Comparison of ENCODE assay signal across 8 cellular contexts in the genomic region with DNA sequence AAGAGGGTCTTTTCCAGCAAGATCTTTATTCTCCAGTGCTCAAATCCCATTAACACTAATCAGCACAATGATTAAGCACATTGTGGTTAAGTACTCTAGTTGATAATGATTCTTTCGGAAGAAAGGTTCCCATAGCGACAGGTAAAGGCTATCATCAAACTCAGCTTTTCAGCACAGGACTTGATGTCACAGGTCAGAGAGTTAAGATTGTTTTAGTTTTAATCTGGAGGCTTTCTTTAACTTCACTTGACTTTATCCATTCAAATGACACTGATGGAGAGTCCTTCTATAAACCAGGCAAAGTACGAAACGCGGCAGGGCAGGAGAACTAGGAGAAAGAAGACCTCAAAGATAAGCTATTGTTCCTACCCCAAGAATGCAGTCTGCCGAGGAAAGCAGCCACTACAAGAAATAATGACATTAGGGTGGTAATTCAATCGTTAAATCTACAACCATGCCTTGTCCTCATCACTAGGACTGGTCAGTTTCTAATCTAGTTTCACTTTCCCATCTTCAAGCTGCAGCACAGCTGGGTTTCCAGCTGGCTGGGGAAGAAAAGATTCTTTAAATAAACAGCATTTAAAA. TPM values are rescaled to one million over a fixed set of nuclear protein-coding genes. Genes with fewer than 3 reads are reported as not detected.
DNase-seq lines count a peak whose midpoint lies in the region; ATAC-seq and TF ChIP-seq lines count a peak whose summit lies in the region.

No MANE protein-coding gene starts in this region.

- peaks cover 81% of the 10 kb centered on the region for H3K27me3 Mint-ChIP-seq in stimulated activated naive CD8-positive, alpha-beta T cell treated with anti-CD3 and anti-CD28 coated beads, Interleukin-15, amount 100 ng/mL, for 72 hours
- H3K27me3 Mint-ChIP-seq in T-helper 17 cell: peaks cover 70% of the 10 kb centered on the region
- H3K27me3 Mint-ChIP-seq in type B pancreatic cell: peaks cover 75% of the 10 kb centered on the region

- no peak for ATAC-seq in stimulated activated naive CD8-positive, alpha-beta T cell treated with anti-CD3 and anti-CD28 coated beads, Interleukin-15, amount 100 ng/mL, for 72 hours
- no peak for ATAC-seq in stimulated activated naive CD8-positive, alpha-beta T cell treated with anti-CD3 and anti-CD28 coated beads, Interleukin-15, Interleukin-2, amounts not matched to agents 100 U/mL and 50 U/mL, for 24 hours
- ATAC-seq in T-helper 17 cell: no peak
- no peak for ATAC-seq in GM21526 (IDR thresholded peaks at IDR 0.05; ENCODE audit: low FRiP score, unreplicated experiment)

- H3K27me3 ChIP-seq in kidney epithelial cell (ENCODE audit: control insufficient read depth, insufficient read depth, low read length): peaks cover 3% of the 10 kb centered on the region

- in situ Hi-C loops in KBM-7 (cut with MboI; ENCODE audit: low pct_unique_long_range_greater_than_20kb, low sequenced_read_pairs): no loop called here

- peak overlapping the region in 1 of 2 donors; percentile 14 for H3K27ac Mint-ChIP-seq in stimulated activated naive CD8-positive, alpha-beta T cell treated with anti-CD3 and anti-CD28 coated beads, Interleukin-15, amount 100 ng/mL, for 72 hours
- H3K27ac Mint-ChIP-seq in T-helper 17 cell (no peak overlapping the region), type B pancreatic cell (no peak overlapping the region)

- H3K36me3 Mint-ChIP-seq in T-helper 17 cell (ENCODE audit: low read depth) (peaks cover 6% of the 10 kb centered on the region), type B pancreatic cell (no peaks in the 10 kb centered on the region)

- H3K4me1 Mint-ChIP-seq in stimulated activated naive CD8-positive, alpha-beta T cell treated with anti-CD3 and anti-CD28 coated beads, Interleukin-15, amount 100 ng/mL, for 72 hours: peaks cover 13% of the 10 kb centered on the region
- H3K4me1 Mint-ChIP-seq in T-helper 17 cell (peaks cover 11% of the 10 kb centered on the region), type B pancreatic cell (ENCODE audit: unreplicated experiment) (peaks cover 9% of the 10 kb centered on the region)

- peak overlapping the region; percentile 33 for H3K4me3 ChIP-seq in kidney epithelial cell (ENCODE audit: low read depth, low read length)

- no peaks in the 10 kb centered on the region for H3K9me3 ChIP-seq in T-helper 17 cell (ENCODE audit: control insufficient read depth, low read length, poor library complexity, severe bottlenecking)

- H3K4me3 Mint-ChIP-seq in stimulated activated naive CD8-positive, alpha-beta T cell treated with anti-CD3 and anti-CD28 coated beads, Interleukin-15, amount 100 ng/mL, for 72 hours: peak overlapping the region; percentile 17 to 34
- H3K4me3 Mint-ChIP-seq in T-helper 17 cell: peak overlapping the region; percentile 31
- H3K4me3 Mint-ChIP-seq in type B pancreatic cell: peak overlapping the region; percentile 64

- no peak for TF ChIP-seq CTCF in kidney epithelial cell (IDR thresholded peaks at IDR 0.05; ENCODE audit: insufficient read depth, low read length, poor library complexity, severe bottlenecking)
- no peak for TF ChIP-seq CTCF in type B pancreatic cell (conservative IDR thresholded peaks at IDR 0.05)

- no peaks in the 10 kb centered on the region for H3K9me3 Mint-ChIP-seq in stimulated activated naive CD8-positive, alpha-beta T cell treated with anti-CD3 and anti-CD28 coated beads, Interleukin-15, amount 100 ng/mL, for 72 hours
- no peaks in the 10 kb centered on the region for H3K9me3 Mint-ChIP-seq in type B pancreatic cell

- DNase-seq in stimulated activated naive CD8-positive, alpha-beta T cell treated with anti-CD3 and anti-CD28 coated beads, Interleukin-15, amount 100 ng/mL, for 72 hours: no peak
- DNase-seq in stimulated activated naive CD8-positive, alpha-beta T cell treated with anti-CD3 and anti-CD28 coated beads, Interleukin-15, Interleukin-2, amounts not matched to agents 100 U/mL and 50 U/mL, for 24 hours: no peak
- DNase-seq in T-helper 17 cell: no peak
- no peak for DNase-seq in kidney epithelial cell (ENCODE audit: low read depth)
- no peak for DNase-seq in type B pancreatic cell (ENCODE audit: extremely low spot score, unreplicated experiment)
- DNase-seq in 8988T: no peak
- DNase-seq in KBM-7: no peak

- no peaks in the 10 kb centered on the region for H3K36me3 ChIP-seq in kidney epithelial cell (ENCODE audit: control insufficient read depth, insufficient read depth, low read length)

RNA-seq across cellular contexts. Expression of gene NRG2, which starts 4.6 kb away (rescaled TPM):
- total RNA-seq in T-helper 17 cell (under 1 TPM in 1 of 2 donors, not detected in 1; 0.08 TPM), kidney epithelial cell (0.07 TPM in 1 of 2 replicates, not detected in the other), type B pancreatic cell (ENCODE audit: low replicate concordance) (0.24 and 1.4 TPM in 2 replicates)
